21 cellular contexts compared by ENCODE assay signal in the genomic region with DNA sequence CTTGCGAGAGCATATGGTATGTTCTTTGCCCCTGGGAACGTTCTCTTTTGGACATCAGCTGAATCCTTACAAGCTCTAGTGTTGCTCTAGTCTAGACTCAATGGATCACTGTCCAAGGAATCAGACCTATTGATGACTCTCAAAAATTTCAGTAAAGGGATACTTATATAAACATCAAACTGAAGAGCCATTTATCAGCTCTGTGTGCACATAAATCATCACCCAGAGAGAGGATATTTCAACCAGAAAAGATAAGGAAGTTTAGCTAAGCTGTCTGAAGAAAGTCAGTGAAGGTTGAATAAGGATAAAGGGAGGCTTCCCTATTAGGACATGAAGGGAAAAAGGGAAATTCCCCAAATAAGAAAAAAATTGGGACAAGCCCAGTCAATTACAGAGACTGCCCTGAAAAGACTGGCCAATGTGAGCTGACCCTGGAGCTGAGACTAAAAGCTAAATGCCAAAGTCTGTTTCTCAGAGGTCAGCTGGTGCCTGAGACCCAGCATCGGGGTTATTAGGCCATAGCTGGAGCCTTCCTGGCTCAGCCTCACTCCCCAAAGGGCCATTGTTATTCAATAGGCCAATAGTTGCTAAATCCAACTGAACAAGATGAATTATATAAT.
DNase-seq lines count a peak whose midpoint lies in the region; TF ChIP-seq lines count a peak whose summit lies in the region.
"Had no signal": no experiment of that assay in that cellular context is flagged by ENCODE, and none has a peak within 500 bp of the region (broad histone marks: within the 10 kb centered on the region; RNA-seq: fewer than 3 reads in every experiment).

No MANE protein-coding gene starts in this region.

- TF ChIP-seq CTCF in fibroblast of villous mesenchyme (IDR thresholded peaks at IDR 0.05; ENCODE audit: insufficient read depth, low read depth, low read length) (no peak), nephron progenitor cell (IDR thresholded peaks at IDR 0.05) (no peak), tibial artery (IDR thresholded peaks at IDR 0.05) (no peak)

- no peaks in the 10 kb centered on the region for H3K27me3 Mint-ChIP-seq in nephron progenitor cell (ENCODE audit: low read depth, poor library complexity)

- peak overlapping the region; percentile 44 to 57 for H3K27ac ChIP-seq in tibial artery
- H3K27ac ChIP-seq in effector memory CD4-positive, alpha-beta T cell (ENCODE audit: insufficient read depth, low read length, poor library complexity, severe bottlenecking) = no peak overlapping the region
- H3K27ac ChIP-seq: lower lobe of right lung had no signal

- no peaks in the 10 kb centered on the region for H3K9me3 Mint-ChIP-seq in nephron progenitor cell
- H3K9me3 Mint-ChIP-seq: activated T-cell treated with anti-CD3 and anti-CD28 coated beads, Interleukin-2, amount 50 U/mL, for 72 hours; CD4-positive, alpha-beta T cell had no signal

- peak overlapping the region; percentile 64 for H3K27ac Mint-ChIP-seq in nephron progenitor cell
- H3K27ac Mint-ChIP-seq: activated T-cell treated with anti-CD3 and anti-CD28 coated beads, Interleukin-2, amount 50 U/mL, for 72 hours; CD4-positive, alpha-beta T cell; immature natural killer cell; naive thymus-derived CD4-positive, alpha-beta T cell had no signal

- intact Hi-C loops in tibial artery (cut with DNase I; ENCODE audit: low total_unique reads) = no loop called here

- peaks cover 24% of the 10 kb centered on the region for H3K4me1 Mint-ChIP-seq in nephron progenitor cell
- H3K4me1 Mint-ChIP-seq: immature natural killer cell had no signal

- H3K9me3 ChIP-seq in tibial artery = no peaks in the 10 kb centered on the region
- no peaks in the 10 kb centered on the region for H3K9me3 ChIP-seq in effector memory CD4-positive, alpha-beta T cell (ENCODE audit: control insufficient read depth, low read length)
- H3K9me3 ChIP-seq: lower lobe of right lung had no signal

- peaks cover 0 to 37% (median 15%) of the 10 kb centered on the region in 4 donors for H3K4me1 ChIP-seq in tibial artery
- H3K4me1 ChIP-seq in effector memory CD4-positive, alpha-beta T cell (ENCODE audit: control insufficient read depth, insufficient read depth, low read length, poor library complexity, severe bottlenecking) = no peaks in the 10 kb centered on the region
- H3K4me1 ChIP-seq: lower lobe of right lung, parathyroid adenoma had no signal

- no peak overlapping the region for H3K4me3 Mint-ChIP-seq in nephron progenitor cell
- H3K4me3 Mint-ChIP-seq: activated T-cell treated with anti-CD3 and anti-CD28 coated beads, Interleukin-2, amount 50 U/mL, for 72 hours; CD4-positive, alpha-beta T cell; immature natural killer cell; naive thymus-derived CD4-positive, alpha-beta T cell had no signal

- H3K36me3 Mint-ChIP-seq in nephron progenitor cell (ENCODE audit: low read depth) = no peaks in the 10 kb centered on the region
- H3K36me3 Mint-ChIP-seq: immature natural killer cell; naive thymus-derived CD4-positive, alpha-beta T cell had no signal

- no peak overlapping the region for H3K4me3 ChIP-seq in fibroblast of villous mesenchyme (ENCODE audit: low read depth, low read length)
- H3K4me3 ChIP-seq in tibial artery = no peak overlapping the region
- no peak overlapping the region for H3K4me3 ChIP-seq in effector memory CD4-positive, alpha-beta T cell (ENCODE audit: insufficient read depth, low read depth, low read length, poor library complexity, severe bottlenecking)
- H3K4me3 ChIP-seq: lower lobe of right lung, skin epidermis had no signal

- no peaks in the 10 kb centered on the region for H3K36me3 ChIP-seq in tibial artery
- H3K36me3 ChIP-seq in effector memory CD4-positive, alpha-beta T cell (ENCODE audit: control insufficient read depth, insufficient read depth, low read length) = no peaks in the 10 kb centered on the region
- H3K36me3 ChIP-seq: lower lobe of right lung had no signal

- DNase-seq in M059J (ENCODE audit: low read depth) (peak; percentile 47), fibroblast of villous mesenchyme (ENCODE audit: low read depth) (peak; percentile 42), nephron progenitor cell (no peak), tibial artery (peak; percentile 56 to 68), UCSD-AML1 (lab: John Stamatoyannopoulos, UW; ENCODE audit: unreplicated experiment) (no peak), NAMALWA (ENCODE audit: low spot score) (no peak)
- no peak for DNase-seq in effector memory CD4-positive, alpha-beta T cell
- DNase-seq: activated naive CD4-positive, alpha-beta T cell treated with anti-CD3 and anti-CD28 coated beads, Interleukin-2, amount 50 U/mL, for 16 hours; activated T-cell treated with anti-CD3 and anti-CD28 coated beads, Interleukin-2, amount 50 U/mL, for 72 hours; CD4-positive, alpha-beta T cell; DMS 273 treated with DMSO at 0.1 percent for 48 hours; effector CD4-positive, alpha-beta T cell; immature natural killer cell; Kasumi-1; lower lobe of right lung; naive thymus-derived CD4-positive, alpha-beta T cell; NCI-H1092; NCI-H2081 treated with DMSO at 0.1 percent for 48 hours; stimulated activated CD4-positive, alpha-beta T cell treated with anti-CD3 and anti-CD28 coated beads, Interleukin-4, amount 100 ng/mL, for 24 hours had no signal

- H3K27me3 ChIP-seq in tibial artery = no peaks in the 10 kb centered on the region
- no peaks in the 10 kb centered on the region for H3K27me3 ChIP-seq in effector memory CD4-positive, alpha-beta T cell (replicated peaks; ENCODE audit: control insufficient read depth, insufficient read depth, low read length, poor library complexity, severe bottlenecking)

Comparison
In these comparisons a context has a peak if more than half of its experiments do, and no peak if none do; other contexts are left out.
1. DNase-seq: peak in M059J (single experiment), fibroblast of villous mesenchyme (single experiment) and tibial artery (2 of 2); none in nephron progenitor cell (single experiment), UCSD-AML1 (single experiment), NAMALWA (single experiment) and effector memory CD4-positive, alpha-beta T cell (0 of 3).